Comparison of ENCODE assay signal across 29 cellular contexts in genomic region chr16:71609066-71609465, GRCh38. TPM values are rescaled to one million over a fixed set of nuclear protein-coding genes. Genes with fewer than 3 reads are reported as not detected.
"Had no signal": no experiment of that assay in that cellular context is flagged by ENCODE, and none has a peak within 500 bp of the region (broad histone marks: within the 10 kb centered on the region; RNA-seq: fewer than 3 reads in every experiment).

No MANE protein-coding gene starts in this region.

- H3K36me3 Mint-ChIP-seq: activated naive CD4-positive, alpha-beta T cell treated with anti-CD3 and anti-CD28 coated beads, Interleukin-2, amount 50 U/mL, for 72 hours had no signal

- H3K9me3 Mint-ChIP-seq: activated CD4-positive, alpha-beta T cell treated with anti-CD3 and anti-CD28 coated beads, Interleukin-2, amount 10 ng/mL, durations not matched to agents 7 days and 5 days; activated naive CD4-positive, alpha-beta T cell treated with anti-CD3 and anti-CD28 coated beads, Interleukin-2, amount 50 U/mL, for 72 hours had no signal

- H3K9me3 ChIP-seq: adrenal gland, body of pancreas, breast epithelium, SJCRH30 had no signal

- H3K27me3 ChIP-seq: body of pancreas, breast epithelium, SJCRH30 had no signal

- ATAC-seq: activated CD8-positive, alpha-beta T cell treated with anti-CD3 and anti-CD28 coated beads, Interleukin-2, amount 10 ng/mL, durations not matched to agents 7 days and 5 days; body of pancreas had no signal

- H3K27ac ChIP-seq: adrenal gland, body of pancreas, KMS-11, SJCRH30, SK-N-MC had no signal

- H3K4me1 ChIP-seq: breast epithelium, SJCRH30 had no signal

- H3K4me3 Mint-ChIP-seq: activated CD4-positive, alpha-beta T cell treated with anti-CD3 and anti-CD28 coated beads for 36 hours; activated CD4-positive, alpha-beta T cell treated with anti-CD3 and anti-CD28 coated beads, Interleukin-2, amount 10 ng/mL, durations not matched to agents 7 days and 5 days; activated CD8-positive, alpha-beta T cell treated with anti-CD3 and anti-CD28 coated beads, Interleukin-2, amount 10 ng/mL, durations not matched to agents 7 days and 5 days had no signal

- H3K4me2 ChIP-seq: KMS-11 had no signal

- H3K27ac Mint-ChIP-seq: activated CD4-positive, alpha-beta T cell treated with anti-CD3 and anti-CD28 coated beads, Interleukin-2, amount 10 ng/mL, durations not matched to agents 7 days and 5 days; activated CD8-positive, alpha-beta T cell treated with anti-CD3 and anti-CD28 coated beads, Interleukin-2, amount 10 ng/mL, durations not matched to agents 7 days and 5 days had no signal

- H3K36me3 ChIP-seq: adrenal gland, breast epithelium, SJCRH30 had no signal

- H3K4me3 ChIP-seq: adrenal gland, body of pancreas, breast epithelium, SJCRH30, SK-N-MC had no signal

- H3K9ac ChIP-seq: KMS-11 had no signal

- DNase-seq: activated CD4-positive, alpha-beta T cell treated with anti-CD3 and anti-CD28 coated beads for 36 hours; activated CD4-positive, alpha-beta T cell treated with anti-CD3 and anti-CD28 coated beads, Interleukin-2, amount 10 ng/mL, durations not matched to agents 7 days and 5 days; activated CD4-positive, alpha-beta T cell treated with anti-CD3 and anti-CD28 coated beads, Interleukin-2, amount 50 U/mL, for 48 hours; activated CD8-positive, alpha-beta T cell treated with anti-CD3 and anti-CD28 coated beads, Interleukin-2, amount 10 ng/mL, durations not matched to agents 7 days and 5 days; activated effector memory CD4-positive, alpha-beta T cell treated with anti-CD3 and anti-CD28 coated beads, Interleukin-2, amount 50 U/mL, for 16 hours; activated naive CD4-positive, alpha-beta T cell; adrenal gland; body of pancreas; MM.1S; MV-4-11; NCI-H1092 treated with DMSO at 0.1 percent for 48 hours; NCI-H187; NCI-H2029 treated with DMSO at 0.1 percent for 48 hours; NCI-H2107; NCI-H2171; NCI-H510A; NCI-H526; NCI-H748 treated with DMSO at 0.1 percent for 48 hours; T1000 had no signal

RNA-seq across cellular contexts. Expression of gene MARVELD3, which starts 16.9 kb away (rescaled TPM):
- total RNA-seq: activated CD4-positive, alpha-beta T cell treated with anti-CD3 and anti-CD28 coated beads for 36 hours; activated CD4-positive, alpha-beta T cell treated with anti-CD3 and anti-CD28 coated beads, Interleukin-2, amount 10 ng/mL, durations not matched to agents 7 days and 5 days; activated CD8-positive, alpha-beta T cell treated with anti-CD3 and anti-CD28 coated beads, Interleukin-2, amount 10 ng/mL, durations not matched to agents 7 days and 5 days; activated naive CD4-positive, alpha-beta T cell treated with anti-CD3 and anti-CD28 coated beads, Interleukin-2, amount 50 U/mL, for 72 hours; cardiac septum; LHCN-M2; T-helper 1 cell treated with Interleukin-12 subunit alpha and Interleukin-12 subunit beta and Interleukin-4 antibody, amounts not matched to agents 30 ng/mL and 1 ng/mL, for 36 hours; T-helper 2 cell treated with Interferon-gamma antibody and Interleukin-4, amounts not matched to agents 100 ng/mL and 5 ng/mL, for 36 hours had no signal

RNA-seq across cellular contexts. Expression of gene TAT, which starts 32.2 kb away (rescaled TPM):
- total RNA-seq: activated CD4-positive, alpha-beta T cell treated with anti-CD3 and anti-CD28 coated beads for 36 hours; activated CD4-positive, alpha-beta T cell treated with anti-CD3 and anti-CD28 coated beads, Interleukin-2, amount 10 ng/mL, durations not matched to agents 7 days and 5 days; activated CD8-positive, alpha-beta T cell treated with anti-CD3 and anti-CD28 coated beads, Interleukin-2, amount 10 ng/mL, durations not matched to agents 7 days and 5 days; activated naive CD4-positive, alpha-beta T cell treated with anti-CD3 and anti-CD28 coated beads, Interleukin-2, amount 50 U/mL, for 72 hours; astrocyte; body of pancreas; cardiac septum; LHCN-M2; SJCRH30; T-helper 1 cell treated with Interleukin-12 subunit alpha and Interleukin-12 subunit beta and Interleukin-4 antibody, amounts not matched to agents 30 ng/mL and 1 ng/mL, for 36 hours; T-helper 2 cell treated with Interferon-gamma antibody and Interleukin-4, amounts not matched to agents 100 ng/mL and 5 ng/mL, for 36 hours had no signal
